In the genomic region with DNA sequence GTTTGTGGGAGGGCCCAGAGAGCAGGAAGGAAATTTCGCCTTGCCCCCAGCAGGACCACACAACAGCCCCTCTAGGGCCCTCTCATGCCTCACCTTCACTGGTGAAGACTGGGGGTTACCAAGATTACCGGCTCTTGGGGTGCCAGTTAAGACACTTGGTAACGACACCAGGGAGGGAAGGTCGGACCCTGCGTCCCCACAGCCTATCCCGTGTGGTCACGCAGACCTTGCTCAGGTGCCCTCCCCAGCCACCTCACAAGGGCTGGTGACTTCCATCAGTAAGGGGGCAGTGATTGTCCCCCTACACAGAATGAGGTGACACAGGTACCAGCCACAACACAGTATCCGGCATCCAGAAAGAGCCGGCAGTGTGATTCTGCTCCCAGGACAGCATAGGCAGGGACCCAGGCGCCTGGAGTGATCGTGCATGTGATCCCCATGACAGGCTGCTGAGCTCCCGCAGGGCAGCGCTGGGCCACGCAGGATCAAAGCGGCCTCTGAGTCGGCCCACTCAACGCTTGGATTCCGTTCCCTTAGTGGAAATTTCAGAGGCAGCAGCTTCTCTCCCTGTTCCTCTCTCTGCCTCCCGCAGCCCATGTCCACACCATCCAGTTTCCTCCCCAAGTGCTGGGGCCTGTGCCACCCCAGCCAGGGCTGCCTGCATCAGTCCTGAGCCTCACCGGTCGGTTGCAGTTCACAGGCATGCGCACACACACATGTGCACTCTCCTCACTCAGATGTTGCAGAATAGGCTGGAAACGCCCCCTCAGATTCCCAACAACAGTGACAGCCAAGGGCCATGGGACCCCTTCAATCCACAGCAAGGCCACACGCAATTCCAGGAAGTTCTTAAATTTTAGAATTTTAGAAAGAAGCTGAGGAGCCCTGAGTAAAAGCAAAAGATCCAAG, we compare ENCODE assay signal across 1 cellular context.
TF ChIP-seq lines count a peak whose summit lies in the region.

No MANE protein-coding gene starts in this region.

TF ChIP-seq in IMR-90, 13 proteins besides CTCF, POLR2A, EP300 and RAD21 (continued from another document):
- TF ChIP-seq, protein P1, sequence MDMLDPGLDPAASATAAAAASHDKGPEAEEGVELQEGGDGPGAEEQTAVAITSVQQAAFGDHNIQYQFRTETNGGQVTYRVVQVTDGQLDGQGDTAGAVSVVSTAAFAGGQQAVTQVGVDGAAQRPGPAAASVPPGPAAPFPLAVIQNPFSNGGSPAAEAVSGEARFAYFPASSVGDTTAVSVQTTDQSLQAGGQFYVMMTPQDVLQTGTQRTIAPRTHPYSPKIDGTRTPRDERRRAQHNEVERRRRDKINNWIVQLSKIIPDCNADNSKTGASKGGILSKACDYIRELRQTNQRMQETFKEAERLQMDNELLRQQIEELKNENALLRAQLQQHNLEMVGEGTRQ (IDR thresholded peaks at IDR 0.05; ENCODE audit: low read depth, low read length), result no peak
- TF ChIP-seq BHLHE40 (IDR thresholded peaks at IDR 0.05; ENCODE audit: low read depth, low read length), result no peak
